8 cellular contexts compared by ENCODE assay signal in genomic region chr7:82444220-82445049, GRCh38. TPM values are rescaled to one million over a fixed set of nuclear protein-coding genes. Genes with fewer than 3 reads are reported as not detected.
A peak's percentile ranks its signal among the peaks of the same experiment; 100 is the strongest.
DNase-seq lines count a peak whose midpoint lies in the region; ATAC-seq lines count a peak whose summit lies in the region.

No MANE protein-coding gene starts in this region.

- peak overlapping the region; percentile 47 for H3K4me3 Mint-ChIP-seq in activated naive CD8-positive, alpha-beta T cell treated with anti-CD3 and anti-CD28 coated beads for 36 hours

- no peak overlapping the region for H3K27ac Mint-ChIP-seq in activated naive CD8-positive, alpha-beta T cell treated with anti-CD3 and anti-CD28 coated beads for 36 hours

- peaks cover 4% of the 10 kb centered on the region for H3K4me1 Mint-ChIP-seq in activated naive CD8-positive, alpha-beta T cell treated with anti-CD3 and anti-CD28 coated beads for 36 hours

- H3K27me3 Mint-ChIP-seq in activated naive CD8-positive, alpha-beta T cell treated with anti-CD3 and anti-CD28 coated beads for 36 hours, result peaks cover 47% of the 10 kb centered on the region

- peak; percentile 89 for DNase-seq in DMS79 treated with DMSO at 0.1 percent for 48 hours (lab: John Stamatoyannopoulos, UW)
- peak; percentile 76 for DNase-seq in NCI-H128 (lab: John Stamatoyannopoulos, UW; ENCODE audit: unreplicated experiment)
- no peak for DNase-seq in activated naive CD8-positive, alpha-beta T cell treated with anti-CD3 and anti-CD28 coated beads for 36 hours
- peak; percentile 44 for DNase-seq in iPS-NIHi7 (ENCODE audit: extremely low spot score)
- DNase-seq in smooth muscle cell of the brain vasculature (ENCODE audit: low read depth, low spot score), result peak; percentile 26
- DNase-seq in effector CD4-positive, alpha-beta T cell, result no peak
- no peak for DNase-seq in GOT3 (lab: John Stamatoyannopoulos, UW)

- H3K36me3 Mint-ChIP-seq in activated naive CD8-positive, alpha-beta T cell treated with anti-CD3 and anti-CD28 coated beads for 36 hours, result no peaks in the 10 kb centered on the region

- no peak for ATAC-seq in HG03460 (IDR thresholded peaks at IDR 0.05; ENCODE audit: unreplicated experiment)

- no peaks in the 10 kb centered on the region for H3K9me3 Mint-ChIP-seq in activated naive CD8-positive, alpha-beta T cell treated with anti-CD3 and anti-CD28 coated beads for 36 hours

RNA-seq across cellular contexts. Expression of gene CACNA2D1, which starts 0.9 kb away (rescaled TPM):
- total RNA-seq in activated naive CD8-positive, alpha-beta T cell treated with anti-CD3 and anti-CD28 coated beads for 36 hours, result not detected

Comparison
In these comparisons a context has a peak if more than half of its experiments do, and no peak if none do; other contexts are left out.
1. DNase-seq: peak in DMS79 treated with DMSO at 0.1 percent for 48 hours (single experiment), NCI-H128 (single experiment), iPS-NIHi7 (single experiment) and smooth muscle cell of the brain vasculature (single experiment); none in activated naive CD8-positive, alpha-beta T cell treated with anti-CD3 and anti-CD28 coated beads for 36 hours (single experiment), effector CD4-positive, alpha-beta T cell (single experiment) and GOT3 (single experiment).